1 cellular context compared by ENCODE assay signal in the genomic region with DNA sequence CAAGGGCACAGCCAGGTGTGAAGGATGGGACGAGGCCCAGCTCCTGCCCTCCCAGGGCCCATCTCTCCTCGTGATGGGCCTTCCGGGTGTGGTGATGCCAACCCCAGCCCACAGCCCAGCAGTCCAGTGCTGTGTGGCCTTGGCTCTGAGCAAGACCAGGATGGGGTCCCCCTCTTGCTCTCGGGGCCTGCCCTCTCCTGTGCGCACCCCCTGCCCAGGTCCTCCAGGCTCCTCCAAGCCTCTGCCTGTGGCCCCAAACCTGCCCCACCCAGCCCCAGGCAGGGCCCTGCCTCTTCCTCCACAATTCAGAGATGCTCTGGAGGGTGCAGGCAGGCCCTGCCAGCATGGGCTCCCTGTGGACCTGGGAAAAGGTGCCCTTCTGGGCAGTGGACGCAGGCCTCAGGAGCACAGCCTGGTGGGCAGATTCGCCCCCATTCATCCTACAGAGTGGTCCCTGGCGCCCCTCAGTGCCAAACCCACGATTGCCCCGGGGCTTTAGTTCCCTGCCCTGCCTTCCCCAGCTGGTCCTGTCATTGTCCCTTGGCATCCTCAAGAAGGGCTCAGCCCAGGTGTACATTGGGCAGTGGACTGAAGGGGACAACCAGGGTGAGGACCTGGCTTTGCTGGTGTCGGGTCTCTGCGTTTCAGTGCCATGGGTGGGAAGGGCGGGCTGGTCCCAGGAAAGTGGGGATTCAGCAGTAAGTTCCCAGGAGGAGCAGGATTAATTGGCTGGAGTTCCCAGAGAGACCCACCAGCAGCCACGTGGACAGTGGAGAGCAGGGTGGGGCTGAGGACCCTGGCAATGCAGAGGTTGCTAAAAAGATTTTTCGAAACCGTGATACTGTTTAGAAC.
TF ChIP-seq lines count a peak whose summit lies in the region.

No MANE protein-coding gene starts in this region.

TF ChIP-seq in A549, 52 proteins besides CTCF, POLR2A, EP300 and RAD21:
- TF ChIP-seq, protein P1, sequence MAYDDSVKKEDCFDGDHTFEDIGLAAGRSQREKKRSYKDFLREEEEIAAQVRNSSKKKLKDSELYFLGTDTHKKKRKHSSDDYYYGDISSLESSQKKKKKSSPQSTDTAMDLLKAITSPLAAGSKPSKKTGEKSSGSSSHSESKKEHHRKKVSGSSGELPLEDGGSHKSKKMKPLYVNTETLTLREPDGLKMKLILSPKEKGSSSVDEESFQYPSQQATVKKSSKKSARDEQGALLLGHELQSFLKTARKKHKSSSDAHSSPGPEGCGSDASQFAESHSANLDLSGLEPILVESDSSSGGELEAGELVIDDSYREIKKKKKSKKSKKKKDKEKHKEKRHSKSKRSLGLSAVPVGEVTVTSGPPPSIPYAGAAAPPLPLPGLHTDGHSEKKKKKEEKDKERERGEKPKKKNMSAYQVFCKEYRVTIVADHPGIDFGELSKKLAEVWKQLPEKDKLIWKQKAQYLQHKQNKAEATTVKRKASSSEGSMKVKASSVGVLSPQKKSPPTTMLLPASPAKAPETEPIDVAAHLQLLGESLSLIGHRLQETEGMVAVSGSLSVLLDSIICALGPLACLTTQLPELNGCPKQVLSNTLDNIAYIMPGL (CRISPR knock-in tag; IDR thresholded peaks at IDR 0.05; ENCODE audit: borderline replicate concordance) = no peak
- no peak for TF ChIP-seq CBX8 (IDR thresholded peaks at IDR 0.05)
- no peak for TF ChIP-seq MYC (IDR thresholded peaks at IDR 0.05; ENCODE audit: borderline replicate concordance, low read length)
- TF ChIP-seq, protein P2, sequence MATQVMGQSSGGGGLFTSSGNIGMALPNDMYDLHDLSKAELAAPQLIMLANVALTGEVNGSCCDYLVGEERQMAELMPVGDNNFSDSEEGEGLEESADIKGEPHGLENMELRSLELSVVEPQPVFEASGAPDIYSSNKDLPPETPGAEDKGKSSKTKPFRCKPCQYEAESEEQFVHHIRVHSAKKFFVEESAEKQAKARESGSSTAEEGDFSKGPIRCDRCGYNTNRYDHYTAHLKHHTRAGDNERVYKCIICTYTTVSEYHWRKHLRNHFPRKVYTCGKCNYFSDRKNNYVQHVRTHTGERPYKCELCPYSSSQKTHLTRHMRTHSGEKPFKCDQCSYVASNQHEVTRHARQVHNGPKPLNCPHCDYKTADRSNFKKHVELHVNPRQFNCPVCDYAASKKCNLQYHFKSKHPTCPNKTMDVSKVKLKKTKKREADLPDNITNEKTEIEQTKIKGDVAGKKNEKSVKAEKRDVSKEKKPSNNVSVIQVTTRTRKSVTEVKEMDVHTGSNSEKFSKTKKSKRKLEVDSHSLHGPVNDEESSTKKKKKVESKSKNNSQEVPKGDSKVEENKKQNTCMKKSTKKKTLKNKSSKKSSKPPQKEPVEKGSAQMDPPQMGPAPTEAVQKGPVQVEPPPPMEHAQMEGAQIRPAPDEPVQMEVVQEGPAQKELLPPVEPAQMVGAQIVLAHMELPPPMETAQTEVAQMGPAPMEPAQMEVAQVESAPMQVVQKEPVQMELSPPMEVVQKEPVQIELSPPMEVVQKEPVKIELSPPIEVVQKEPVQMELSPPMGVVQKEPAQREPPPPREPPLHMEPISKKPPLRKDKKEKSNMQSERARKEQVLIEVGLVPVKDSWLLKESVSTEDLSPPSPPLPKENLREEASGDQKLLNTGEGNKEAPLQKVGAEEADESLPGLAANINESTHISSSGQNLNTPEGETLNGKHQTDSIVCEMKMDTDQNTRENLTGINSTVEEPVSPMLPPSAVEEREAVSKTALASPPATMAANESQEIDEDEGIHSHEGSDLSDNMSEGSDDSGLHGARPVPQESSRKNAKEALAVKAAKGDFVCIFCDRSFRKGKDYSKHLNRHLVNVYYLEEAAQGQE (IDR thresholded peaks at IDR 0.05) = no peak
- TF ChIP-seq, protein P3, sequence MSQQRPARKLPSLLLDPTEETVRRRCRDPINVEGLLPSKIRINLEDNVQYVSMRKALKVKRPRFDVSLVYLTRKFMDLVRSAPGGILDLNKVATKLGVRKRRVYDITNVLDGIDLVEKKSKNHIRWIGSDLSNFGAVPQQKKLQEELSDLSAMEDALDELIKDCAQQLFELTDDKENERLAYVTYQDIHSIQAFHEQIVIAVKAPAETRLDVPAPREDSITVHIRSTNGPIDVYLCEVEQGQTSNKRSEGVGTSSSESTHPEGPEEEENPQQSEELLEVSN (IDR thresholded peaks at IDR 0.05; ENCODE audit: borderline replicate concordance, low read depth) = no peak
- no peak for TF ChIP-seq ZC3H11A (IDR thresholded peaks at IDR 0.05)
- no peak for TF ChIP-seq GATA3 (IDR thresholded peaks at IDR 0.05; ENCODE audit: borderline replicate concordance)
- no peak for TF ChIP-seq ESRRA (IDR thresholded peaks at IDR 0.05; ENCODE audit: borderline replicate concordance, low read length)
- TF ChIP-seq, protein P4, sequence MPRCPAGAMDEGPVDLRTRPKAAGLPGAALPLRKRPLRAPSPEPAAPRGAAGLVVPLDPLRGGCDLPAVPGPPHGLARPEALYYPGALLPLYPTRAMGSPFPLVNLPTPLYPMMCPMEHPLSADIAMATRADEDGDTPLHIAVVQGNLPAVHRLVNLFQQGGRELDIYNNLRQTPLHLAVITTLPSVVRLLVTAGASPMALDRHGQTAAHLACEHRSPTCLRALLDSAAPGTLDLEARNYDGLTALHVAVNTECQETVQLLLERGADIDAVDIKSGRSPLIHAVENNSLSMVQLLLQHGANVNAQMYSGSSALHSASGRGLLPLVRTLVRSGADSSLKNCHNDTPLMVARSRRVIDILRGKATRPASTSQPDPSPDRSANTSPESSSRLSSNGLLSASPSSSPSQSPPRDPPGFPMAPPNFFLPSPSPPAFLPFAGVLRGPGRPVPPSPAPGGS (IDR thresholded peaks at IDR 0.05) = no peak
- TF ChIP-seq RFX5 (IDR thresholded peaks at IDR 0.05) = no peak
- no peak for TF ChIP-seq JUNB (IDR thresholded peaks at IDR 0.05)
- TF ChIP-seq HEYL (CRISPR knock-in tag; IDR thresholded peaks at IDR 0.05) = no peak
- no peak for TF ChIP-seq HOXA7 (CRISPR knock-in tag; IDR thresholded peaks at IDR 0.05)
- no peak for TF ChIP-seq FOSB (CRISPR knock-in tag; IDR thresholded peaks at IDR 0.05)
- no peak for TF ChIP-seq CHD4 (IDR thresholded peaks at IDR 0.05; ENCODE audit: borderline replicate concordance)
- no peak for TF ChIP-seq FOXS1 (CRISPR knock-in tag; IDR thresholded peaks at IDR 0.05)
- no peak for TF ChIP-seq MAZ (IDR thresholded peaks at IDR 0.05; ENCODE audit: borderline replicate concordance, low read depth, low read length)
- TF ChIP-seq CBX2 (IDR thresholded peaks at IDR 0.05; ENCODE audit: borderline replicate concordance, low read depth) = no peak
